ENCODE assay signal across 9 cellular contexts in genomic region chr9:128250839-128251558, GRCh38. TPM values are rescaled to one million over a fixed set of nuclear protein-coding genes. Genes with fewer than 3 reads are reported as not detected.
A peak's percentile ranks its signal among the peaks of the same experiment; 100 is the strongest.
DNase-seq lines count a peak whose midpoint lies in the region; ATAC-seq and TF ChIP-seq lines count a peak whose summit lies in the region.
"Had no signal": no experiment of that assay in that cellular context is flagged by ENCODE, and none has a peak within 500 bp of the region (broad histone marks: within the 10 kb centered on the region; RNA-seq: fewer than 3 reads in every experiment).

No MANE protein-coding gene starts in this region.

- peak overlapping the region; percentile 74 for H3K4me3 ChIP-seq in OCI-LY3 (ENCODE audit: low read length)
- H3K4me3 ChIP-seq in epithelial cell of esophagus (ENCODE audit: low read length): peak overlapping the region; percentile 56
- H3K4me3 ChIP-seq in gastrocnemius medialis: peak overlapping the region in 3 of 4 donors; percentile 17 to 41 (median 31)

- peak overlapping the region; percentile 35 for H3K4me2 ChIP-seq in OCI-LY3 (ENCODE audit: low read length)

- H3K79me2 ChIP-seq in OCI-LY3 (ENCODE audit: low read length): no peaks in the 10 kb centered on the region

- no peak overlapping the region for H3K9ac ChIP-seq in OCI-LY3 (ENCODE audit: low read length)

- no peak overlapping the region for H3K27ac ChIP-seq in OCI-LY3 (ENCODE audit: low read length)
- no peak overlapping the region for H3K27ac ChIP-seq in gastrocnemius medialis

- intact Hi-C loops in gastrocnemius medialis (cut with DNase I; ENCODE audit: low total_unique reads): no loop called here

- H3K36me3 ChIP-seq in OCI-LY3 (replicated peaks; ENCODE audit: low read depth, low read length) (no peaks in the 10 kb centered on the region), gastrocnemius medialis (peaks cover 0 to 2% of the 10 kb centered on the region in 2 donors)

- TF ChIP-seq CTCF in OCI-LY3 (IDR thresholded peaks at IDR 0.05; ENCODE audit: low read depth, low read length) (no peak), epithelial cell of esophagus (IDR thresholded peaks at IDR 0.05; ENCODE audit: insufficient read depth, low read depth, low read length, missing control alignments) (no peak), gastrocnemius medialis (IDR thresholded peaks at IDR 0.05 in 4 of 5, conservative IDR thresholded peaks at IDR 0.05 in 1 of 5) (no peak)

- H4K20me1 ChIP-seq in OCI-LY3 (ENCODE audit: insufficient read depth, low read length): no peaks in the 10 kb centered on the region

- in situ Hi-C loops in gastrocnemius medialis (cut with MboI; ENCODE audit: low sequenced_read_pairs in 4 of 4): no loop called here

- no peak for DNase-seq in epithelial cell of esophagus (ENCODE audit: low read depth)
- DNase-seq in gastrocnemius medialis: no peak
- DNase-seq in NCI-H1417 (lab: John Stamatoyannopoulos, UW): no peak
- DNase-seq: NCI-H524 had no signal

- TF ChIP-seq POLR2A in gastrocnemius medialis (IDR thresholded peaks at IDR 0.05): no peak

- no peaks in the 10 kb centered on the region for H3K9me3 ChIP-seq in OCI-LY3 (ENCODE audit: insufficient read depth, low read length)
- no peaks in the 10 kb centered on the region for H3K9me3 ChIP-seq in gastrocnemius medialis

- H3K4me1 ChIP-seq in OCI-LY3 (ENCODE audit: low read length): no peaks in the 10 kb centered on the region
- no peaks in the 10 kb centered on the region for H3K4me1 ChIP-seq in gastrocnemius medialis

- no peak overlapping the region for H2AFZ ChIP-seq in OCI-LY3 (ENCODE audit: low read depth, low read length)

- ATAC-seq in GM19463 (IDR thresholded peaks at IDR 0.05; ENCODE audit: unreplicated experiment): peak; percentile 7
- no peak for ATAC-seq in gastrocnemius medialis
- ATAC-seq in GM19023 (IDR thresholded peaks at IDR 0.05; ENCODE audit: unreplicated experiment): no peak
- no peak for ATAC-seq in HG03097 (IDR thresholded peaks at IDR 0.05; ENCODE audit: low FRiP score, unreplicated experiment)
- ATAC-seq in GM21515 (IDR thresholded peaks at IDR 0.05; ENCODE audit: unreplicated experiment): no peak

- H3K27me3 ChIP-seq in OCI-LY3 (ENCODE audit: low read depth, low read length) (peaks cover 18% of the 10 kb centered on the region), gastrocnemius medialis (peaks cover 15 to 22% (median 17%) of the 10 kb centered on the region in 3 donors)

RNA-seq across cellular contexts. Expression of gene GOLGA2, which starts 24.8 kb away (rescaled TPM):
- 10 to 100 TPM; 68.9 to 84.6 (median 78.5) TPM for total RNA-seq in gastrocnemius medialis

RNA-seq across cellular contexts. Expression of gene SWI5, which starts 25.1 kb away (rescaled TPM):
- total RNA-seq in gastrocnemius medialis: 10 to 100 TPM; 12.7 to 23.8 (median 13.5) TPM

RNA-seq across cellular contexts. Expression of gene DNM1, which starts 47.8 kb away (rescaled TPM):
- total RNA-seq in gastrocnemius medialis: 1 to 10 TPM; 1.8 to 3.8 (median 2.0) TPM

RNA-seq across cellular contexts. Expression of gene CIZ1, which starts 59.6 kb away (rescaled TPM):
- 10 to 100 TPM; 47.8 to 61.3 (median 53.0) TPM for total RNA-seq in gastrocnemius medialis
